In genomic region chr2:121388371-121388770, GRCh38 we compare ENCODE assay signal across 17 cellular contexts.
"Had no signal": no experiment of that assay in that cellular context is flagged by ENCODE, and none has a peak within 500 bp of the region (broad histone marks: within the 10 kb centered on the region; RNA-seq: fewer than 3 reads in every experiment).

No MANE protein-coding gene starts in this region.

- H3K27me3 Mint-ChIP-seq: activated CD8-positive, alpha-beta T cell treated with anti-CD3 and anti-CD28 coated beads for 36 hours; stimulated activated naive B cell treated with anti-CD40 and anti-IgM and Interleukin-4, amounts not matched to agents 10 μg/mL and 1 μg/mL and 100 μg/mL, for 72 hours had no signal

- H3K27ac Mint-ChIP-seq: activated CD8-positive, alpha-beta T cell treated with anti-CD3 and anti-CD28 coated beads for 36 hours; endodermal cell; nephron; stimulated activated naive B cell treated with anti-CD40 and anti-IgM and Interleukin-4, amounts not matched to agents 10 μg/mL and 1 μg/mL and 100 μg/mL, for 72 hours had no signal

- H3K9me3 Mint-ChIP-seq: activated CD8-positive, alpha-beta T cell treated with anti-CD3 and anti-CD28 coated beads for 36 hours; endodermal cell; nephron; stimulated activated naive B cell treated with anti-CD40 and anti-IgM and Interleukin-4, amounts not matched to agents 10 μg/mL and 1 μg/mL and 100 μg/mL, for 72 hours had no signal

- H3K4me3 ChIP-seq: psoas muscle, tibial nerve had no signal

- H3K27me3 ChIP-seq: brain microvascular endothelial cell, tibial nerve had no signal

- DNase-seq: activated CD8-positive, alpha-beta memory T cell treated with anti-CD3 and anti-CD28 coated beads, Interleukin-2, amount 50 U/mL, for 4 hours; activated CD8-positive, alpha-beta T cell treated with anti-CD3 and anti-CD28 coated beads for 36 hours; activated naive CD4-positive, alpha-beta T cell; brain microvascular endothelial cell; cerebellar nuclear complex; endodermal cell; hippocampal formation; left colon; mammary epithelial cell; occipital lobe; psoas muscle; stimulated activated CD4-positive, alpha-beta T cell treated with anti-CD3 and anti-CD28 coated beads, Interleukin-2, amount 100 ng/mL, for 24 hours; stimulated activated naive B cell treated with anti-CD40 and anti-IgM and Interleukin-4, amounts not matched to agents 10 μg/mL and 1 μg/mL and 100 μg/mL, for 72 hours; T-helper 9 cell had no signal

- H3K27ac ChIP-seq: brain microvascular endothelial cell, psoas muscle, tibial nerve had no signal

- H3K4me3 Mint-ChIP-seq: activated CD8-positive, alpha-beta T cell treated with anti-CD3 and anti-CD28 coated beads for 36 hours; endodermal cell; nephron; stimulated activated naive B cell treated with anti-CD40 and anti-IgM and Interleukin-4, amounts not matched to agents 10 μg/mL and 1 μg/mL and 100 μg/mL, for 72 hours had no signal

- H3K4me1 Mint-ChIP-seq: nephron had no signal

- H3K9me3 ChIP-seq: psoas muscle, tibial nerve had no signal

- ATAC-seq: activated CD8-positive, alpha-beta T cell treated with anti-CD3 and anti-CD28 coated beads for 36 hours; left colon; sciatic nerve; stimulated activated naive B cell treated with anti-CD40 and anti-IgM and Interleukin-4, amounts not matched to agents 10 μg/mL and 1 μg/mL and 100 μg/mL, for 72 hours had no signal

- H3K36me3 ChIP-seq: brain microvascular endothelial cell had no signal
